16 cellular contexts compared by ENCODE assay signal in genomic region chr5:151108566-151108965, GRCh38. TPM values are rescaled to one million over a fixed set of nuclear protein-coding genes. Genes with fewer than 3 reads are reported as not detected.
DNase-seq lines count a peak whose midpoint lies in the region; ATAC-seq and TF ChIP-seq lines count a peak whose summit lies in the region.
"Had no signal": no experiment of that assay in that cellular context is flagged by ENCODE, and none has a peak within 500 bp of the region (broad histone marks: within the 10 kb centered on the region; RNA-seq: fewer than 3 reads in every experiment).

No MANE protein-coding gene starts in this region.

- no peaks in the 10 kb centered on the region for H3K9me3 Mint-ChIP-seq in stimulated activated naive CD8-positive, alpha-beta T cell treated with anti-CD3 and anti-CD28 coated beads, Interleukin-15, Interleukin-2, amounts not matched to agents 100 ng/mL and 50 ng/mL, for 24 hours
- no peaks in the 10 kb centered on the region for H3K9me3 Mint-ChIP-seq in stimulated activated naive CD8-positive, alpha-beta T cell treated with anti-CD3 and anti-CD28 coated beads, Interleukin-15, amount 100 ng/mL, for 72 hours
- no peaks in the 10 kb centered on the region for H3K9me3 Mint-ChIP-seq in progenitor cell of endocrine pancreas (ENCODE audit: low read depth)
- H3K9me3 Mint-ChIP-seq in effector memory CD8-positive, alpha-beta T cell: no peaks in the 10 kb centered on the region
- H3K9me3 Mint-ChIP-seq: naive thymus-derived CD8-positive, alpha-beta T cell had no signal

- ATAC-seq in stimulated activated naive CD8-positive, alpha-beta T cell treated with anti-CD3 and anti-CD28 coated beads, Interleukin-15, amount 100 ng/mL, for 72 hours: no peak
- ATAC-seq in effector memory CD8-positive, alpha-beta T cell (replicated peaks): no peak
- no peak for ATAC-seq in GM18511 (IDR thresholded peaks at IDR 0.05; ENCODE audit: unreplicated experiment)
- ATAC-seq: HCT116; naive thymus-derived CD8-positive, alpha-beta T cell; stimulated activated naive CD8-positive, alpha-beta T cell treated with anti-CD3 and anti-CD28 coated beads, Interleukin-15, Interleukin-2, amounts not matched to agents 100 U/mL and 50 U/mL, for 24 hours had no signal

- no peaks in the 10 kb centered on the region for H3K27me3 Mint-ChIP-seq in stimulated activated naive CD8-positive, alpha-beta T cell treated with anti-CD3 and anti-CD28 coated beads, Interleukin-15, Interleukin-2, amounts not matched to agents 100 ng/mL and 50 ng/mL, for 24 hours
- no peaks in the 10 kb centered on the region for H3K27me3 Mint-ChIP-seq in stimulated activated naive CD8-positive, alpha-beta T cell treated with anti-CD3 and anti-CD28 coated beads, Interleukin-15, amount 100 ng/mL, for 72 hours
- no peaks in the 10 kb centered on the region for H3K27me3 Mint-ChIP-seq in progenitor cell of endocrine pancreas
- H3K27me3 Mint-ChIP-seq in effector memory CD8-positive, alpha-beta T cell: no peaks in the 10 kb centered on the region
- H3K27me3 Mint-ChIP-seq: naive thymus-derived CD8-positive, alpha-beta T cell had no signal

- no peak for DNase-seq in stimulated activated naive CD8-positive, alpha-beta T cell treated with anti-CD3 and anti-CD28 coated beads, Interleukin-15, amount 100 ng/mL, for 72 hours
- DNase-seq in fibroblast of the aortic adventitia (ENCODE audit: low read depth) (peak; percentile 20), progenitor cell of endocrine pancreas (ENCODE audit: low spot score, unreplicated experiment) (no peak), middle frontal gyrus (ENCODE audit: extremely low spot score, low spot score) (no peak), UCSD-AML1 (lab: John Stamatoyannopoulos, UW; ENCODE audit: unreplicated experiment) (no peak)
- DNase-seq in effector memory CD8-positive, alpha-beta T cell: no peak
- DNase-seq: amniotic stem cell; glutamatergic neuron; kidney; naive thymus-derived CD8-positive, alpha-beta T cell; NCI-H1930; NCI-H69; stimulated activated naive CD8-positive, alpha-beta T cell treated with anti-CD3 and anti-CD28 coated beads, Interleukin-15, Interleukin-2, amounts not matched to agents 100 U/mL and 50 U/mL, for 24 hours had no signal

- peak overlapping the region; percentile 52 for H3K27ac Mint-ChIP-seq in stimulated activated naive CD8-positive, alpha-beta T cell treated with anti-CD3 and anti-CD28 coated beads, Interleukin-15, Interleukin-2, amounts not matched to agents 100 ng/mL and 50 ng/mL, for 24 hours
- H3K27ac Mint-ChIP-seq in stimulated activated naive CD8-positive, alpha-beta T cell treated with anti-CD3 and anti-CD28 coated beads, Interleukin-15, amount 100 ng/mL, for 72 hours: no peak overlapping the region
- peak overlapping the region; percentile 70 for H3K27ac Mint-ChIP-seq in progenitor cell of endocrine pancreas
- H3K27ac Mint-ChIP-seq in effector memory CD8-positive, alpha-beta T cell: peak overlapping the region in 1 of 2 donors; percentile 46

- no peak overlapping the region for H3K4me3 ChIP-seq in fibroblast of the aortic adventitia (ENCODE audit: low read depth, low read length)

- H3K4me1 Mint-ChIP-seq in stimulated activated naive CD8-positive, alpha-beta T cell treated with anti-CD3 and anti-CD28 coated beads, Interleukin-15, Interleukin-2, amounts not matched to agents 100 ng/mL and 50 ng/mL, for 24 hours (ENCODE audit: low read depth): peaks cover 4% of the 10 kb centered on the region
- no peaks in the 10 kb centered on the region for H3K4me1 Mint-ChIP-seq in stimulated activated naive CD8-positive, alpha-beta T cell treated with anti-CD3 and anti-CD28 coated beads, Interleukin-15, amount 100 ng/mL, for 72 hours
- peaks cover 3% of the 10 kb centered on the region for H3K4me1 Mint-ChIP-seq in progenitor cell of endocrine pancreas (ENCODE audit: low read depth)
- peaks cover 6 to 12% of the 10 kb centered on the region in 2 donors for H3K4me1 Mint-ChIP-seq in effector memory CD8-positive, alpha-beta T cell (ENCODE audit: low read depth in 2 of 2)

- TF ChIP-seq CTCF in fibroblast of the aortic adventitia (IDR thresholded peaks at IDR 0.05; ENCODE audit: insufficient read depth, low read length) (no peak), progenitor cell of endocrine pancreas (IDR thresholded peaks at IDR 0.05; ENCODE audit: unreplicated experiment) (no peak)

- peaks cover 82% of the 10 kb centered on the region for H3K36me3 Mint-ChIP-seq in stimulated activated naive CD8-positive, alpha-beta T cell treated with anti-CD3 and anti-CD28 coated beads, Interleukin-15, Interleukin-2, amounts not matched to agents 100 ng/mL and 50 ng/mL, for 24 hours (ENCODE audit: low read depth)
- H3K36me3 Mint-ChIP-seq in progenitor cell of endocrine pancreas (ENCODE audit: insufficient read depth): no peaks in the 10 kb centered on the region
- peaks cover 90% of the 10 kb centered on the region for H3K36me3 Mint-ChIP-seq in effector memory CD8-positive, alpha-beta T cell (ENCODE audit: insufficient read depth)

- H3K4me3 Mint-ChIP-seq in stimulated activated naive CD8-positive, alpha-beta T cell treated with anti-CD3 and anti-CD28 coated beads, Interleukin-15, Interleukin-2, amounts not matched to agents 100 ng/mL and 50 ng/mL, for 24 hours: no peak overlapping the region
- H3K4me3 Mint-ChIP-seq in stimulated activated naive CD8-positive, alpha-beta T cell treated with anti-CD3 and anti-CD28 coated beads, Interleukin-15, amount 100 ng/mL, for 72 hours: no peak overlapping the region
- H3K4me3 Mint-ChIP-seq in progenitor cell of endocrine pancreas (ENCODE audit: low read depth): no peak overlapping the region
- H3K4me3 Mint-ChIP-seq in effector memory CD8-positive, alpha-beta T cell: no peak overlapping the region
- H3K4me3 Mint-ChIP-seq: naive thymus-derived CD8-positive, alpha-beta T cell had no signal

RNA-seq across cellular contexts. Expression of gene TNIP1, which starts 27.7 kb away (rescaled TPM):
- total RNA-seq in fibroblast of the aortic adventitia (ENCODE audit: low replicate concordance) (33.7 and 42.9 TPM in 2 replicates), progenitor cell of endocrine pancreas (53.8 and 55.0 TPM in 2 replicates)

RNA-seq across cellular contexts. Expression of gene ANXA6, which starts 49.0 kb away (rescaled TPM):
- total RNA-seq in fibroblast of the aortic adventitia (ENCODE audit: low replicate concordance) (111 and 194 TPM in 2 replicates), progenitor cell of endocrine pancreas (27.7 and 28.5 TPM in 2 replicates)

Comparison
In these comparisons a context has a peak if more than half of its experiments do, and no peak if none do; other contexts are left out.
1. H3K27ac Mint-ChIP-seq: peak in stimulated activated naive CD8-positive, alpha-beta T cell treated with anti-CD3 and anti-CD28 coated beads, Interleukin-15, Interleukin-2, amounts not matched to agents 100 ng/mL and 50 ng/mL, for 24 hours (single experiment) and progenitor cell of endocrine pancreas (single experiment); none in stimulated activated naive CD8-positive, alpha-beta T cell treated with anti-CD3 and anti-CD28 coated beads, Interleukin-15, amount 100 ng/mL, for 72 hours (0 of 2).